ENCODE assay signal across 8 cellular contexts in the genomic region with DNA sequence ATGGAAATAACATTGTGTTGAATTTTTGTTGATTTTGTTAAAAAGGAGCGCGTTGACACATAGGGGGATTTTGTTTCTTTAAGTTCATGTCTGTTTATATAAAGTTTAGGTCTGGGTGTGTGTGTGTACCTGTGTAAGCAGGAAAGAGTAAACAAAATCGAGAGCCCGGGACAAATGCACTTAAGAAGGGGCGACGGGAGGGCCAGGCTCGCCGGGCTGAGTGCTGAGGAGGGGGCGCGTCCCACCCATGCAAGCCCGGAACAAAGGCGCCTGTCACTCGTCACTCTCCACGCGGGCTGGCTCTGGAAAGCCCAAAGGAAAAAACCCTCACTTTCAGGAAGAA. TPM values are rescaled to one million over a fixed set of nuclear protein-coding genes. Genes with fewer than 3 reads are reported as not detected.
DNase-seq lines count a peak whose midpoint lies in the region; ATAC-seq and TF ChIP-seq lines count a peak whose summit lies in the region.

No MANE protein-coding gene starts in this region.

- no peak for TF ChIP-seq CTCF in AG04449 (IDR thresholded peaks at IDR 0.05; ENCODE audit: insufficient read depth, low read length, missing control alignments)

- intact Hi-C loops in dendritic cell treated with granulocyte-macrophage colony-stimulating factor and Interleukin-4, amounts not matched to agents 40 ng/mL and 50 ng/mL, for 4 days (cut with micrococcal nuclease) = no loop called here

- no peaks in the 10 kb centered on the region for H3K36me3 Mint-ChIP-seq in dendritic cell treated with granulocyte-macrophage colony-stimulating factor and Interleukin-4, amounts not matched to agents 40 ng/mL and 50 ng/mL, for 4 days (ENCODE audit: low read depth)
- H3K36me3 Mint-ChIP-seq in naive thymus-derived CD8-positive, alpha-beta T cell = peaks cover 0 to 2% (median 0%) of the 10 kb centered on the region in 3 donors

- ATAC-seq in HG02884 (IDR thresholded peaks at IDR 0.05; ENCODE audit: unreplicated experiment) (peak; percentile 34), GM21515 (IDR thresholded peaks at IDR 0.05; ENCODE audit: unreplicated experiment) (no peak)
- no peak for ATAC-seq in naive thymus-derived CD8-positive, alpha-beta T cell

- POLR2A ChIA-PET in AG04449 (lab: Yijun Ruan, JAX) = no interaction called here
- POLR2A ChIA-PET in naive thymus-derived CD8-positive, alpha-beta T cell (lab: Charles Lee) = no interaction called here

- peak overlapping the region; percentile 68 for H3K4me3 Mint-ChIP-seq in dendritic cell treated with granulocyte-macrophage colony-stimulating factor and Interleukin-4, amounts not matched to agents 40 ng/mL and 50 ng/mL, for 4 days
- H3K4me3 Mint-ChIP-seq in naive thymus-derived CD8-positive, alpha-beta T cell = peak overlapping the region; percentile 70 to 89 (median 84)

- peak overlapping the region; percentile 43 for H3K4me3 ChIP-seq in AG04449 (ENCODE audit: low read depth, low read length)

- no peak overlapping the region for H3K27ac Mint-ChIP-seq in dendritic cell treated with granulocyte-macrophage colony-stimulating factor and Interleukin-4, amounts not matched to agents 40 ng/mL and 50 ng/mL, for 4 days
- peak overlapping the region in 2 of 10 donors; percentile 2 to 70 for H3K27ac Mint-ChIP-seq in naive thymus-derived CD8-positive, alpha-beta T cell

- H3K4me1 Mint-ChIP-seq in dendritic cell treated with granulocyte-macrophage colony-stimulating factor and Interleukin-4, amounts not matched to agents 40 ng/mL and 50 ng/mL, for 4 days (ENCODE audit: low read depth) = peaks cover 14% of the 10 kb centered on the region
- H3K4me1 Mint-ChIP-seq in naive thymus-derived CD8-positive, alpha-beta T cell = peaks cover 9 to 17% (median 15%) of the 10 kb centered on the region in 4 donors

- peaks cover 80% of the 10 kb centered on the region for H3K27me3 Mint-ChIP-seq in dendritic cell treated with granulocyte-macrophage colony-stimulating factor and Interleukin-4, amounts not matched to agents 40 ng/mL and 50 ng/mL, for 4 days
- H3K27me3 Mint-ChIP-seq in naive thymus-derived CD8-positive, alpha-beta T cell = peaks cover 18 to 75% (median 61%) of the 10 kb centered on the region in 5 donors

- CTCF ChIA-PET in AG04449 (lab: Yijun Ruan, JAX) = no interaction called here

- no peaks in the 10 kb centered on the region for H3K9me3 Mint-ChIP-seq in dendritic cell treated with granulocyte-macrophage colony-stimulating factor and Interleukin-4, amounts not matched to agents 40 ng/mL and 50 ng/mL, for 4 days
- peaks cover 0 to 4% (median 0%) of the 10 kb centered on the region in 9 donors for H3K9me3 Mint-ChIP-seq in naive thymus-derived CD8-positive, alpha-beta T cell

- DNase-seq in AG04449 (ENCODE audit: low read depth, low spot score) (no peak), inferior parietal cortex (ENCODE audit: extremely low spot score) (no peak), NCI-H187 (lab: John Stamatoyannopoulos, UW) (no peak), NCI-H2029 treated with DMSO at 0.1 percent for 48 hours (lab: John Stamatoyannopoulos, UW) (no peak)
- no peak for DNase-seq in naive thymus-derived CD8-positive, alpha-beta T cell

RNA-seq across cellular contexts. Expression of a gene that starts 28.8 kb away (rescaled TPM):
- 1 to 10 TPM; 1.7 to 3.1 TPM for total RNA-seq in naive thymus-derived CD8-positive, alpha-beta T cell
- under 1 TPM; 0.39 to 0.62 (median 0.58) TPM for polyA plus RNA-seq in naive thymus-derived CD8-positive, alpha-beta T cell

RNA-seq across cellular contexts. Expression of a gene that starts 38.9 kb away (rescaled TPM):
- total RNA-seq in naive thymus-derived CD8-positive, alpha-beta T cell = 10 to 100 TPM; 50.0 to 54.8 TPM
- 10 to 100 TPM in 2 of 3 donors, 1 to 10 TPM in 1; 9.2 to 17.9 (median 13.6) TPM for polyA plus RNA-seq in naive thymus-derived CD8-positive, alpha-beta T cell

RNA-seq across cellular contexts. Expression of a gene that starts 41.7 kb away (rescaled TPM):
- 10 to 100 TPM; 84.8 to 87.6 TPM for total RNA-seq in naive thymus-derived CD8-positive, alpha-beta T cell
- polyA plus RNA-seq in naive thymus-derived CD8-positive, alpha-beta T cell = 10 to 100 TPM; 28.4 to 62.6 (median 47.5) TPM
